29 cellular contexts compared by ENCODE assay signal in the genomic region with DNA sequence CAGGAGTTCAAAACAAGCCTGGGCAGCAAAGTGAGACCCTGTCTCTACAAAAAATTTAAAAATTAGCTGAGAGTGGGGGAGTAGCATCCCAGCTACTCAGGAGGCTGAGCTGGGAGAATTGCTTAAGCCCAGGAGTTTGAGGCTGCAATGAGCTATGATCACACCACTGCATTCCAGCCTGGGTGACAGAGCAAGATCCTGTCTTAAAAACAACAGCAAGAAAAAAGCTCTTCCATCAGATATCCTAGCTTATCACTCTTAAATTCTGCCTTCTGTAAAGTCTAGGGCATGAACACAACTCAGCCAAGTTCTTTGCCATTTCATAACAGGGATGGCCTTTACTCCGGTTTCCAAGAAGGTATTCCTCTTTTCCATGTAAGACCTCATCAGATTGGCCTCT. TPM values are rescaled to one million over a fixed set of nuclear protein-coding genes. Genes with fewer than 3 reads are reported as not detected.
DNase-seq lines count a peak whose midpoint lies in the region; ATAC-seq and TF ChIP-seq lines count a peak whose summit lies in the region.
"Had no signal": no experiment of that assay in that cellular context is flagged by ENCODE, and none has a peak within 500 bp of the region (broad histone marks: within the 10 kb centered on the region; RNA-seq: fewer than 3 reads in every experiment).

No MANE protein-coding gene starts in this region.

- CTCF ChIA-PET in MCF 10A (lab: Yijun Ruan, JAX): interaction anchor here (0.6 to 5.3 kb wide), 6 partner anchors 14 to 424 kb away, joined by 3 to 53 read pairs (median 4); no protein-coding TSS in a partner anchor
- CTCF ChIA-PET in activated CD4-positive, alpha-beta memory T cell treated with anti-CD3 and anti-CD28 coated beads for 36 hours (lab: Charles Lee): interaction anchor here (0.9 to 6.7 kb wide), 2 partner anchors 171 to 424 kb away, joined by 6 to 176 read pairs; no protein-coding TSS in a partner anchor

- intact Hi-C loops in MCF 10A (cut with micrococcal nuclease) (loop anchor here (5.0 kb wide), 1 partner anchor 317 kb away; no protein-coding TSS in a partner anchor), breast epithelium (cut with DNase I; ENCODE audit: low total_unique reads) (no loop called here), lower lobe of right lung (cut with DNase I) (loop anchor here (10.0 kb wide), 2 partner anchors 175 to 315 kb away; no protein-coding TSS in a partner anchor)
- intact Hi-C loops in dendritic cell treated with granulocyte-macrophage colony-stimulating factor and Interleukin-4, amounts not matched to agents 40 ng/mL and 50 ng/mL, for 4 days (cut with micrococcal nuclease): no loop called here
- intact Hi-C loops in activated CD4-positive, alpha-beta memory T cell treated with anti-CD3 and anti-CD28 coated beads for 36 hours (cut with micrococcal nuclease): no loop called here

- H3K4me1 ChIP-seq in breast epithelium (no peaks in the 10 kb centered on the region), lower lobe of right lung (peaks cover 14% of the 10 kb centered on the region)

- peak overlapping the region; percentile 69 for H3K27ac Mint-ChIP-seq in MCF 10A (ENCODE audit: low read depth, unreplicated experiment)
- peak overlapping the region; percentile 90 for H3K27ac Mint-ChIP-seq in dendritic cell treated with granulocyte-macrophage colony-stimulating factor and Interleukin-4, amounts not matched to agents 40 ng/mL and 50 ng/mL, for 4 days
- H3K27ac Mint-ChIP-seq in activated CD4-positive, alpha-beta memory T cell treated with anti-CD3 and anti-CD28 coated beads for 36 hours: no peak overlapping the region
- H3K27ac Mint-ChIP-seq: activated CD4-positive, alpha-beta memory T cell treated with anti-CD3 and anti-CD28 coated beads, Interleukin-2, amount 10 ng/mL, durations not matched to agents 7 days and 5 days; activated naive CD8-positive, alpha-beta T cell treated with anti-CD3 and anti-CD28 coated beads, Interleukin-2, amount 50 U/mL, for 24 hours; CD4-positive, alpha-beta T cell; H9; naive thymus-derived CD8-positive, alpha-beta T cell; T-helper 2 cell treated with Interferon-gamma antibody and Interleukin-4, amounts not matched to agents 5 μg/mL and 100 μg/mL, for 36 hours had no signal

- H3K4me3 Mint-ChIP-seq in MCF 10A (ENCODE audit: unreplicated experiment): no peak overlapping the region
- H3K4me3 Mint-ChIP-seq in dendritic cell treated with granulocyte-macrophage colony-stimulating factor and Interleukin-4, amounts not matched to agents 40 ng/mL and 50 ng/mL, for 4 days: peak overlapping the region; percentile 37
- H3K4me3 Mint-ChIP-seq in activated CD4-positive, alpha-beta memory T cell treated with anti-CD3 and anti-CD28 coated beads for 36 hours: no peak overlapping the region
- H3K4me3 Mint-ChIP-seq: activated CD4-positive, alpha-beta memory T cell treated with anti-CD3 and anti-CD28 coated beads, Interleukin-2, amount 10 ng/mL, durations not matched to agents 7 days and 5 days; activated naive CD8-positive, alpha-beta T cell treated with anti-CD3 and anti-CD28 coated beads, Interleukin-2, amount 50 U/mL, for 24 hours; CD4-positive, alpha-beta T cell; H9; naive thymus-derived CD8-positive, alpha-beta T cell; T-helper 2 cell treated with Interferon-gamma antibody and Interleukin-4, amounts not matched to agents 5 μg/mL and 100 μg/mL, for 36 hours had no signal

- TF ChIP-seq POLR2A in breast epithelium (IDR thresholded peaks at IDR 0.05): no peak

- no peak for TF ChIP-seq CTCF in MCF 10A (IDR thresholded peaks at IDR 0.05; ENCODE audit: unreplicated experiment)
- TF ChIP-seq CTCF in breast epithelium (IDR thresholded peaks at IDR 0.05): no peak
- TF ChIP-seq CTCF in lower lobe of right lung (IDR thresholded peaks at IDR 0.05): no peak

- peaks cover 5% of the 10 kb centered on the region for H3K36me3 Mint-ChIP-seq in MCF 10A (ENCODE audit: insufficient read depth, unreplicated experiment)
- H3K36me3 Mint-ChIP-seq in dendritic cell treated with granulocyte-macrophage colony-stimulating factor and Interleukin-4, amounts not matched to agents 40 ng/mL and 50 ng/mL, for 4 days (ENCODE audit: low read depth): peaks cover 17% of the 10 kb centered on the region
- H3K36me3 Mint-ChIP-seq in activated CD4-positive, alpha-beta memory T cell treated with anti-CD3 and anti-CD28 coated beads for 36 hours: no peaks in the 10 kb centered on the region

- H3K27ac ChIP-seq in breast epithelium (no peak overlapping the region), lower lobe of right lung (no peak overlapping the region)
- H3K27ac ChIP-seq: 22Rv1, dorsolateral prefrontal cortex, psoas muscle, tibial nerve had no signal

- ATAC-seq in lower lobe of right lung: no peak
- ATAC-seq: activated naive CD8-positive, alpha-beta T cell treated with anti-CD3 and anti-CD28 coated beads, Interleukin-2, amount 50 U/mL, for 24 hours; left ventricle myocardium superior; naive thymus-derived CD8-positive, alpha-beta T cell; psoas muscle; sciatic nerve had no signal

- H3K4me3 ChIP-seq in breast epithelium: no peak overlapping the region
- peak overlapping the region; percentile 1 for H3K4me3 ChIP-seq in lower lobe of right lung
- H3K4me3 ChIP-seq: dorsolateral prefrontal cortex, psoas muscle, tibial nerve had no signal

- POLR2A ChIA-PET in MCF 10A (lab: Yijun Ruan, JAX): interaction anchor here (1.0 to 7.6 kb wide), 7 partner anchors 8 to 501 kb away, joined by 3 to 146 read pairs (median 4); partner anchors contain the start of genes AFF1 and PTPN13
- POLR2A ChIA-PET in activated CD4-positive, alpha-beta memory T cell treated with anti-CD3 and anti-CD28 coated beads for 36 hours (lab: Charles Lee): no interaction called here

- DNase-seq in MCF 10A (ENCODE audit: unreplicated experiment): no peak
- no peak for DNase-seq in breast epithelium (ENCODE audit: low spot score in 2 of 2)
- no peak for DNase-seq in lower lobe of right lung
- no peak for DNase-seq in midbrain (lab: John Stamatoyannopoulos, UW)
- DNase-seq in activated CD4-positive, alpha-beta memory T cell treated with anti-CD3 and anti-CD28 coated beads for 36 hours: no peak
- DNase-seq in AML-193 (lab: John Stamatoyannopoulos, UW): no peak
- no peak for DNase-seq in effector CD8-positive, alpha-beta T cell (lab: John Stamatoyannopoulos, UW)
- DNase-seq: activated CD4-positive, alpha-beta memory T cell treated with anti-CD3 and anti-CD28 coated beads, Interleukin-2, amount 10 ng/mL, durations not matched to agents 7 days and 5 days; activated CD4-positive, alpha-beta T cell treated with anti-CD3 and anti-CD28 coated beads for 1 hour; activated CD8-positive, alpha-beta memory T cell treated with anti-CD3 and anti-CD28 coated beads, Interleukin-2, amount 50 U/mL, for 4 hours; activated naive CD4-positive, alpha-beta T cell; activated naive CD8-positive, alpha-beta T cell treated with anti-CD3 and anti-CD28 coated beads, Interleukin-2, amount 50 U/mL, for 24 hours; CD4-positive, alpha-beta T cell; cerebellar nuclear complex; dorsolateral prefrontal cortex; H9; left ventricle myocardium superior; naive thymus-derived CD8-positive, alpha-beta T cell; NCI-H446 treated with DMSO at 0.1 percent for 48 hours; nucleus accumbens; psoas muscle; stimulated activated CD4-positive, alpha-beta T cell treated with anti-CD3 and anti-CD28 coated beads, Interleukin-4, amount 100 ng/mL, for 1 hour had no signal

- H3K9me3 ChIP-seq in breast epithelium (no peaks in the 10 kb centered on the region), lower lobe of right lung (no peaks in the 10 kb centered on the region)
- H3K9me3 ChIP-seq: psoas muscle, tibial nerve had no signal

- no peaks in the 10 kb centered on the region for H3K36me3 ChIP-seq in breast epithelium
- H3K36me3 ChIP-seq in lower lobe of right lung: no peaks in the 10 kb centered on the region

- H3K4me1 Mint-ChIP-seq in MCF 10A (ENCODE audit: insufficient read depth, unreplicated experiment): peaks cover 38% of the 10 kb centered on the region
- peaks cover 64% of the 10 kb centered on the region for H3K4me1 Mint-ChIP-seq in dendritic cell treated with granulocyte-macrophage colony-stimulating factor and Interleukin-4, amounts not matched to agents 40 ng/mL and 50 ng/mL, for 4 days (ENCODE audit: low read depth)
- peaks cover 3% of the 10 kb centered on the region for H3K4me1 Mint-ChIP-seq in activated CD4-positive, alpha-beta memory T cell treated with anti-CD3 and anti-CD28 coated beads for 36 hours (ENCODE audit: low read depth)
- H3K4me1 Mint-ChIP-seq: activated naive CD8-positive, alpha-beta T cell treated with anti-CD3 and anti-CD28 coated beads, Interleukin-2, amount 50 U/mL, for 24 hours; H9 had no signal

- H3K27me3 Mint-ChIP-seq in MCF 10A (ENCODE audit: insufficient read depth, unreplicated experiment): no peaks in the 10 kb centered on the region
- no peaks in the 10 kb centered on the region for H3K27me3 Mint-ChIP-seq in dendritic cell treated with granulocyte-macrophage colony-stimulating factor and Interleukin-4, amounts not matched to agents 40 ng/mL and 50 ng/mL, for 4 days
- H3K27me3 Mint-ChIP-seq in activated CD4-positive, alpha-beta memory T cell treated with anti-CD3 and anti-CD28 coated beads for 36 hours: no peaks in the 10 kb centered on the region
- H3K27me3 Mint-ChIP-seq: activated CD4-positive, alpha-beta memory T cell treated with anti-CD3 and anti-CD28 coated beads, Interleukin-2, amount 10 ng/mL, durations not matched to agents 7 days and 5 days; activated naive CD8-positive, alpha-beta T cell treated with anti-CD3 and anti-CD28 coated beads, Interleukin-2, amount 50 U/mL, for 24 hours; CD4-positive, alpha-beta T cell; naive thymus-derived CD8-positive, alpha-beta T cell had no signal

- H3K27me3 ChIP-seq in breast epithelium (no peaks in the 10 kb centered on the region), lower lobe of right lung (ENCODE audit: low read depth) (no peaks in the 10 kb centered on the region)
- H3K27me3 ChIP-seq: dorsolateral prefrontal cortex, tibial nerve had no signal

- peaks cover 6% of the 10 kb centered on the region for H3K9me3 Mint-ChIP-seq in MCF 10A (ENCODE audit: unreplicated experiment)
- H3K9me3 Mint-ChIP-seq in dendritic cell treated with granulocyte-macrophage colony-stimulating factor and Interleukin-4, amounts not matched to agents 40 ng/mL and 50 ng/mL, for 4 days: no peaks in the 10 kb centered on the region
- H3K9me3 Mint-ChIP-seq in activated CD4-positive, alpha-beta memory T cell treated with anti-CD3 and anti-CD28 coated beads for 36 hours: no peaks in the 10 kb centered on the region
- H3K9me3 Mint-ChIP-seq: activated CD4-positive, alpha-beta memory T cell treated with anti-CD3 and anti-CD28 coated beads, Interleukin-2, amount 10 ng/mL, durations not matched to agents 7 days and 5 days; activated naive CD8-positive, alpha-beta T cell treated with anti-CD3 and anti-CD28 coated beads, Interleukin-2, amount 50 U/mL, for 24 hours; CD4-positive, alpha-beta T cell; H9; naive thymus-derived CD8-positive, alpha-beta T cell; T-helper 2 cell treated with Interferon-gamma antibody and Interleukin-4, amounts not matched to agents 5 μg/mL and 100 μg/mL, for 36 hours had no signal

- BruUV-seq in MCF 10A (replicated peaks; lab: Mats Ljungman, UMichigan): no TSS peak

RNA-seq across cellular contexts. Expression of gene AFF1, which starts 15.0 kb away (rescaled TPM):
- total RNA-seq in MCF 10A (2022): 56.2 and 61.9 TPM in 2 replicates
- total RNA-seq in breast epithelium: 10 to 100 TPM; 67.2 to 80.5 (median 70.5) TPM
- total RNA-seq in lower lobe of right lung: 90.6 TPM
- total RNA-seq in activated CD4-positive, alpha-beta memory T cell treated with anti-CD3 and anti-CD28 coated beads for 36 hours: 10 to 100 TPM; 46.1 to 50.8 TPM

RNA-seq across cellular contexts. Expression of gene C4orf36, which starts 27.6 kb away (rescaled TPM):
- total RNA-seq in MCF 10A (2022): 2.9 and 3.5 TPM in 2 replicates
- total RNA-seq in breast epithelium: 1 to 10 TPM in 2 of 3 donors, under 1 TPM in 1; 0.96 to 6.6 (median 5.7) TPM
- 1.6 TPM for total RNA-seq in lower lobe of right lung
- under 1 TPM in 1 of 2 experiments, not detected in 1; 0.61 TPM for total RNA-seq in activated CD4-positive, alpha-beta memory T cell treated with anti-CD3 and anti-CD28 coated beads for 36 hours
- total RNA-seq: activated CD4-positive, alpha-beta memory T cell treated with anti-CD3 and anti-CD28 coated beads, Interleukin-2, amount 10 ng/mL, durations not matched to agents 7 days and 5 days; CD4-positive, alpha-beta T cell; LHCN-M2; naive thymus-derived CD8-positive, alpha-beta T cell; RPMI7951 had no signal

Comparison
In these comparisons a context has a peak if more than half of its experiments do, and no peak if none do; other contexts are left out.
1. intact Hi-C loops: an anchor here in MCF 10A (5.0 kb wide) and lower lobe of right lung (10.0 kb wide); none called in breast epithelium, dendritic cell treated with granulocyte-macrophage colony-stimulating factor and Interleukin-4, amounts not matched to agents 40 ng/mL and 50 ng/mL, for 4 days and activated CD4-positive, alpha-beta memory T cell treated with anti-CD3 and anti-CD28 coated beads for 36 hours.